8 cellular contexts compared by ENCODE assay signal in the genomic region with DNA sequence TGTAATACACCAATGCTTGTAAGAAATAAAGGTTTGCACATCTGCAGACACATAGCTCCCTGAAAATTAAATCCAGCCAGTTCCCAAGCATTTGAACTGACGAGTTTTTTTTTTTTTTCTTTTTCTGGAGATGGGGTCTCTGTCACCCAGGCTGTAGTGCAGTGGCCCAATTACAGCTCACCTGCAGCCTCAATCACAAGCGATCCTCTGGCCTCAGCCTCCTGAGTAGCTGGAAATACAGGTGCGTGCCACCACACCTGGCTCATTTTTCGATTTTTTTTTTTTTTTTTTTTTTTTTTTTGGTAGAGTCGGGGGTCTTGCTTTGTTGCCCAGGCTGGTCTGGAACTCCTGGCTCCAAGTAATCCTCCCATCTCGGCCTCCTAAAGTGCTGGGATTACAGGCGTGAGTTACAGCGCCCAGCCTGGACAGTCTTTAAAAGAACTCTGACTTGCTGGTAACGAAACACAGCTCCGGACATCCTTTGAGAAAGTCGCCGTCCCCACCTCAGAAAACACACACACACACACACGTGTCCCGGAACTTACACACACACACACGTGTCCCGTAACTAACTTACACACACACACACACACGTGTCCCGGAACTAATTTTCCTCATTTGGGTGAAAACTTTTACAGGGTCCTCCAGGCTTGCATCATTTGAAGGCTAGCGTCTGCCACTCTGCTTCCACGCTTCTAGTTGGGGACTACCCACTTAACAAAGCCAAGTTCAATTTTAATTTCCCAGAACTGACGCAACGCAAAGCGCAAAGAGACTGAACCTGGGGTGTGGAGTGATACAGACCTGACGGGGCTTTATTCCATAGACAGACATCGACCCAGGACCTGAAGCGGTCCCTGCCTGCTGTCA. TPM values are rescaled to one million over a fixed set of nuclear protein-coding genes. Genes with fewer than 3 reads are reported as not detected.
DNase-seq lines count a peak whose midpoint lies in the region; ATAC-seq lines count a peak whose summit lies in the region.

No MANE protein-coding gene starts in this region.

- DNase-seq in COLO668 (lab: John Stamatoyannopoulos, UW; ENCODE audit: unreplicated experiment) (peak; percentile 29), RPMI7951 (ENCODE audit: low read depth) (peak; percentile 34), cerebellar cortex (ENCODE audit: low spot score) (peak; percentile 32), left lobe of liver (ENCODE audit: low spot score) (no peak), NK-92 (lab: John Stamatoyannopoulos, UW; ENCODE audit: unreplicated experiment) (no peak)
- peak; percentile 3 to 4 for DNase-seq in stimulated activated CD8-positive, alpha-beta memory T cell treated with anti-CD3 and anti-CD28 coated beads, Interleukin-7, amount 100 ng/mL, for 1 hour (ENCODE audit: low read depth in 2 of 2)

- ATAC-seq in GM19035 (IDR thresholded peaks at IDR 0.05; ENCODE audit: unreplicated experiment) (peak; percentile 38), HG03280 (IDR thresholded peaks at IDR 0.05; ENCODE audit: unreplicated experiment) (peak; percentile 45), left lobe of liver (peak; percentile 70)

RNA-seq across cellular contexts. Expression of a gene that starts 18.6 kb away (rescaled TPM):
- total RNA-seq in RPMI7951 (2014; rRNA removed; shearing (Covaris generic)), result not detected in 2 replicates
- total RNA-seq in left lobe of liver, result not detected

Comparison
In these comparisons a context has a peak if more than half of its experiments do, and no peak if none do; other contexts are left out.
1. DNase-seq: peak in COLO668 (single experiment), RPMI7951 (single experiment), cerebellar cortex (single experiment) and stimulated activated CD8-positive, alpha-beta memory T cell treated with anti-CD3 and anti-CD28 coated beads, Interleukin-7, amount 100 ng/mL, for 1 hour (2 of 2); none in left lobe of liver (single experiment) and NK-92 (single experiment).
2. Peak in every context shown above with its lines, with median percentiles within 50 percentile points of each other: ATAC-seq.